Comparison of ENCODE assay signal across 8 cellular contexts in the genomic region with DNA sequence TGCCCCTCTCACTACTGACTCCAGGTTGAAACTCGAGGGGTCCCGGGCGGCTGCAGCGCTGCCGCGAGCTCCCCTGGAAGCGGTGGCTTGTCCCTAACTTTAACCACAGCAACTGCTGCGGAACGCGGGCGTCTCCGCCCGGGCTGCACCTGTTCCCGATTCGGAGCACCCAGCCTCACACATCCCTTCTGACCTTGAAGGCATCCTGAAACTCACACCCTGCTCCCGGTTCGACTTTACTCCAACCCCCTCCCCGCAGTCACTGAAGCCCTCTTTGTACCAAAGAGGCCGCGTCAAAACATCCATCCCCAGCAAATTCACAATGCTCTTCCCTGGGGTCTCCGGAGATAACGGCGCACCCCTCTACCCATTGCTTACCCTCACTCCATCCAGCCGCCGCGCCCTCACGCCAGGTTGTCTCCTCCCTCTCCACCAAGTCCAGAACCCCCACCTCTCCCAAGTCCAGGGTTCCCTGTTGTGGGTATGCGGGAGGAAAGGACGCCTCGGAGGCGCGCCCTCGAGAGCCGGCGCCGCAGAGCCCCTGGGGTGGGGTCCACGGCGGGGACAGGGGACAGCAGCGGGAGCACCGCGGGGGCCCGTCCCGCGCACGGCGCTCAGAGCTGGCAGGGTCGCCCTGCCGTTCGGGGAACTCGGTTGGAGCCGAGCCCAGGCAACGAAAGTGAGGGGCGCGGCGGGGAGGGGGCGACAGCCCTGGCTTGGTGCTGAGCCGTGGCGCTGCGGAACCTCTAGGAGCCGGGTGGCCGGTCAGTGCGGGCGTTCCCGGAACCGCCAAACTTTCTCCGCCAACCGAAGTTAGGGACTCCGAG. TPM values are rescaled to one million over a fixed set of nuclear protein-coding genes. Genes with fewer than 3 reads are reported as not detected.
A peak's percentile ranks its signal among the peaks of the same experiment; 100 is the strongest.
DNase-seq lines count a peak whose midpoint lies in the region; ATAC-seq and TF ChIP-seq lines count a peak whose summit lies in the region.

No MANE protein-coding gene starts in this region.

- no peaks in the 10 kb centered on the region for H3K36me3 Mint-ChIP-seq in neural crest cell (ENCODE audit: low read depth)

- no peak overlapping the region for H3K27ac ChIP-seq in dorsolateral prefrontal cortex

- H3K27ac Mint-ChIP-seq in neural crest cell (ENCODE audit: unreplicated experiment): no peak overlapping the region

- H3K4me3 ChIP-seq in dorsolateral prefrontal cortex: peak overlapping the region in 57 of 59 donors; percentile 17 to 72 (median 53)

- peak; percentile 71 for DNase-seq in DMS53 (lab: John Stamatoyannopoulos, UW)
- no peak for DNase-seq in dorsolateral prefrontal cortex
- no peak for DNase-seq in neural crest cell (ENCODE audit: low read depth, low spot score)
- no peak for DNase-seq in activated CD4-positive, CD25-positive, alpha-beta regulatory T cell (lab: John Stamatoyannopoulos, UW)
- no peak for DNase-seq in pons (ENCODE audit: low spot score)

- H3K27me3 Mint-ChIP-seq in neural crest cell (ENCODE audit: low read depth): peaks cover 91% of the 10 kb centered on the region

- no peaks in the 10 kb centered on the region for H3K9me3 Mint-ChIP-seq in neural crest cell

- intact Hi-C loops in dorsolateral prefrontal cortex (cut with DNase I): no loop called here

- TF ChIP-seq CTCF in dorsolateral prefrontal cortex (IDR thresholded peaks at IDR 0.05 in 54 of 56, conservative IDR thresholded peaks at IDR 0.05 in 2 of 56; ENCODE audit: low read depth in 1 of 56, partially characterized antibody in 56 of 56) (no peak), neural crest cell (conservative IDR thresholded peaks at IDR 0.05) (no peak)

- peak overlapping the region; percentile 71 for H3K4me3 Mint-ChIP-seq in neural crest cell

- H3K4me1 Mint-ChIP-seq in neural crest cell: peaks cover 8% of the 10 kb centered on the region

- ATAC-seq in HG03520 (IDR thresholded peaks at IDR 0.05; ENCODE audit: unreplicated experiment) (peak; percentile 20), GM21367 (IDR thresholded peaks at IDR 0.05; ENCODE audit: unreplicated experiment) (no peak), GM21528 (IDR thresholded peaks at IDR 0.05; ENCODE audit: low FRiP score, unreplicated experiment) (no peak)

- peaks cover 0 to 86% (median 55%) of the 10 kb centered on the region in 45 donors for H3K27me3 ChIP-seq in dorsolateral prefrontal cortex

RNA-seq across cellular contexts. Expression of gene MYO5B, which starts 0.9 kb away (rescaled TPM):
- total RNA-seq in dorsolateral prefrontal cortex (10 to 100 TPM in 5 of 120 experiments, 1 to 10 TPM in 115; 1.7 to 12.2 (median 5.1) TPM), neural crest cell (0.25 and 0.40 TPM in 2 replicates)
